Comparison of ENCODE assay signal across 26 cellular contexts in genomic region chr11:92671081-92671480, GRCh38.
DNase-seq lines count a peak whose midpoint lies in the region; ATAC-seq, FAIRE-seq and TF ChIP-seq lines count a peak whose summit lies in the region.
"Had no signal": no experiment of that assay in that cellular context is flagged by ENCODE, and none has a peak within 500 bp of the region (broad histone marks: within the 10 kb centered on the region; RNA-seq: fewer than 3 reads in every experiment).

No MANE protein-coding gene starts in this region.

- peak overlapping the region; percentile 29 for H3K4me3 Mint-ChIP-seq in nephron progenitor cell
- H3K4me3 Mint-ChIP-seq: B cell; CD4-positive, alpha-beta T cell; CD8-positive, alpha-beta T cell had no signal

- no peak for TF ChIP-seq POLR2A in esophagus muscularis mucosa (IDR thresholded peaks at IDR 0.05; ENCODE audit: low read depth)

- no peak for FAIRE-seq in bronchial epithelial cell (lab: Jason Lieb, UNC)
- FAIRE-seq: A549, D721Med, GM12878, GM12892, GM18507 had no signal

- intact Hi-C loops in esophagus muscularis mucosa (cut with DNase I): no loop called here

- peak overlapping the region; percentile 21; the same call in 1 of the 2 replicates for H3K27ac ChIP-seq in VCaP
- no peak overlapping the region for H3K27ac ChIP-seq in esophagus muscularis mucosa (replicated peaks in 1 of 4)
- H3K27ac ChIP-seq: 22Rv1; A549; BLaER1 treated with 17β-estradiol and CSF1 and Interleukin-3, amounts not matched to agents 10 nM and 100 nM; C4-2B had no signal

- H3K4me3 ChIP-seq in bronchial epithelial cell (ENCODE audit: low read depth, low read length) (no peak overlapping the region), esophagus muscularis mucosa (no peak overlapping the region)
- H3K4me3 ChIP-seq: A549; BLaER1 treated with 17β-estradiol and CSF1 and Interleukin-3, amounts not matched to agents 10 nM and 100 nM; GM12878 had no signal

- H3K4me1 Mint-ChIP-seq in nephron progenitor cell: peaks cover 66% of the 10 kb centered on the region
- H3K4me1 Mint-ChIP-seq: B cell had no signal

- H3K27me3 ChIP-seq in bronchial epithelial cell (ENCODE audit: control insufficient read depth, insufficient read depth, low read length): peaks cover 1% of the 10 kb centered on the region
- no peaks in the 10 kb centered on the region for H3K27me3 ChIP-seq in esophagus muscularis mucosa
- H3K27me3 ChIP-seq: BLaER1 treated with 17β-estradiol and CSF1 and Interleukin-3, amounts not matched to agents 10 nM and 100 nM had no signal

- no peak for TF ChIP-seq EP300 in esophagus muscularis mucosa (IDR thresholded peaks at IDR 0.05)

- peak overlapping the region; percentile 98 for H3K27ac Mint-ChIP-seq in nephron progenitor cell
- H3K27ac Mint-ChIP-seq: B cell; CD4-positive, alpha-beta T cell; CD8-positive, alpha-beta T cell had no signal

- WGBS in esophagus muscularis mucosa: 95% methylated on average over 6 of the region's 6 CpGs

- no peak for ATAC-seq in GM19397 (IDR thresholded peaks at IDR 0.05; ENCODE audit: unreplicated experiment)
- no peak for ATAC-seq in HG03097 (IDR thresholded peaks at IDR 0.05; ENCODE audit: low FRiP score, unreplicated experiment)
- ATAC-seq: A549; CD8-positive, alpha-beta T cell; GM12878 had no signal

- no peaks in the 10 kb centered on the region for H3K9me3 ChIP-seq in esophagus muscularis mucosa
- H3K9me3 ChIP-seq: A549; BLaER1 treated with 17β-estradiol and CSF1 and Interleukin-3, amounts not matched to agents 10 nM and 100 nM; Caco-2 had no signal

- DNase-seq in bronchial epithelial cell (ENCODE audit: low read depth) (peak; percentile 23), esophagus muscularis mucosa (ENCODE audit: extremely low spot score) (peak; percentile 26), nephron progenitor cell (no peak), DMS53 treated with DMSO at 0.1 percent for 48 hours (lab: John Stamatoyannopoulos, UW; ENCODE audit: unreplicated experiment) (no peak), SHP77 treated with DMSO at 0.1 percent for 48 hours (lab: John Stamatoyannopoulos, UW) (no peak)
- DNase-seq: AML-193; Caco-2; Calu3; CD4-positive, alpha-beta T cell; CD8-positive, alpha-beta T cell; DMS79; DND-41; EL; GDM1 had no signal

- H3K36me3 ChIP-seq in bronchial epithelial cell (ENCODE audit: control insufficient read depth, insufficient read depth, low read length): no peaks in the 10 kb centered on the region
- H3K36me3 ChIP-seq in esophagus muscularis mucosa: no peaks in the 10 kb centered on the region
- H3K36me3 ChIP-seq: BLaER1 treated with 17β-estradiol and CSF1 and Interleukin-3, amounts not matched to agents 10 nM and 100 nM had no signal

- no peak for TF ChIP-seq CTCF in VCaP (conservative IDR thresholded peaks at IDR 0.05)
- no peak for TF ChIP-seq CTCF in bronchial epithelial cell (IDR thresholded peaks at IDR 0.05; ENCODE audit: insufficient read depth, low read length, severe bottlenecking)
- TF ChIP-seq CTCF in esophagus muscularis mucosa (IDR thresholded peaks at IDR 0.05): no peak
- TF ChIP-seq CTCF in nephron progenitor cell (IDR thresholded peaks at IDR 0.05): no peak

- no peaks in the 10 kb centered on the region for H3K9me3 Mint-ChIP-seq in nephron progenitor cell

- peaks cover 3% of the 10 kb centered on the region for H3K27me3 Mint-ChIP-seq in nephron progenitor cell (ENCODE audit: low read depth, poor library complexity)
- H3K27me3 Mint-ChIP-seq: B cell; CD4-positive, alpha-beta T cell had no signal

- H3K36me3 Mint-ChIP-seq in nephron progenitor cell (ENCODE audit: low read depth): peaks cover 20% of the 10 kb centered on the region
- H3K36me3 Mint-ChIP-seq: CD8-positive, alpha-beta T cell had no signal

- peaks cover 0 to 17% (median 7%) of the 10 kb centered on the region in 4 donors for H3K4me1 ChIP-seq in esophagus muscularis mucosa
- H3K4me1 ChIP-seq: A549; BLaER1 treated with 17β-estradiol and CSF1 and Interleukin-3, amounts not matched to agents 10 nM and 100 nM; Caco-2 had no signal

Comparison
In these comparisons a context has a peak if more than half of its experiments do, and no peak if none do; other contexts are left out.
1. DNase-seq: peak in bronchial epithelial cell (single experiment) and esophagus muscularis mucosa (single experiment); none in nephron progenitor cell (single experiment), DMS53 treated with DMSO at 0.1 percent for 48 hours (single experiment) and SHP77 treated with DMSO at 0.1 percent for 48 hours (single experiment).